28 cellular contexts compared by ENCODE assay signal in genomic region chr14:56664811-56665421, GRCh38.
"Had no signal": no experiment of that assay in that cellular context is flagged by ENCODE, and none has a peak within 500 bp of the region (broad histone marks: within the 10 kb centered on the region; RNA-seq: fewer than 3 reads in every experiment).

No MANE protein-coding gene starts in this region.

- H3K27me3 ChIP-seq: pancreas, sigmoid colon had no signal

- H3K4me1 ChIP-seq: psoas muscle, sigmoid colon had no signal

- H3K4me3 Mint-ChIP-seq: activated CD4-positive, alpha-beta memory T cell treated with anti-CD3 and anti-CD28 coated beads for 36 hours; activated CD4-positive, alpha-beta T cell treated with anti-CD3 and anti-CD28 coated beads, Interleukin-2, amount 10 ng/mL, durations not matched to agents 24 days and 14 days; activated naive CD8-positive, alpha-beta T cell treated with anti-CD3 and anti-CD28 coated beads, Interleukin-2, amount 50 U/mL, for 24 hours; activated T-cell treated with anti-CD3 and anti-CD28 coated beads, Interleukin-2, amount 50 U/mL, for 24 hours; central memory CD8-positive, alpha-beta T cell; dendritic cell treated with granulocyte-macrophage colony-stimulating factor and Interleukin-4, amounts not matched to agents 40 ng/mL and 50 ng/mL, for 4 days; naive thymus-derived CD4-positive, alpha-beta T cell; stimulated activated memory B cell treated with anti-CD40 and anti-IgM and Interleukin-4, amounts not matched to agents 10 μg/mL and 1 μg/mL and 100 μg/mL, for 72 hours; stimulated activated naive CD8-positive, alpha-beta T cell treated with anti-CD3 and anti-CD28 coated beads, Interleukin-15, amount 100 ng/mL, for 72 hours; T-helper 1 cell treated with Interleukin-12 subunit alpha and Interleukin-12 subunit beta and Interleukin-4 antibody, amounts not matched to agents 30 μg/mL and 1 μg/mL, for 36 hours had no signal

- H3K4me1 Mint-ChIP-seq: activated CD4-positive, alpha-beta T cell treated with anti-CD3 and anti-CD28 coated beads, Interleukin-2, amount 10 ng/mL, durations not matched to agents 24 days and 14 days; activated naive CD8-positive, alpha-beta T cell treated with anti-CD3 and anti-CD28 coated beads, Interleukin-2, amount 50 U/mL, for 24 hours; central memory CD8-positive, alpha-beta T cell; stimulated activated memory B cell treated with anti-CD40 and anti-IgM and Interleukin-4, amounts not matched to agents 10 μg/mL and 1 μg/mL and 100 μg/mL, for 72 hours; stimulated activated naive CD8-positive, alpha-beta T cell treated with anti-CD3 and anti-CD28 coated beads, Interleukin-15, amount 100 ng/mL, for 72 hours had no signal

- ATAC-seq: activated naive CD8-positive, alpha-beta T cell treated with anti-CD3 and anti-CD28 coated beads, Interleukin-2, amount 50 U/mL, for 24 hours; naive thymus-derived CD4-positive, alpha-beta T cell; pancreas; psoas muscle; stimulated activated memory B cell treated with anti-CD40 and anti-IgM and Interleukin-4, amounts not matched to agents 10 μg/mL and 1 μg/mL and 100 μg/mL, for 72 hours; stimulated activated naive CD8-positive, alpha-beta T cell treated with anti-CD3 and anti-CD28 coated beads, Interleukin-15, amount 100 ng/mL, for 72 hours had no signal

- H3K36me3 Mint-ChIP-seq: activated CD4-positive, alpha-beta memory T cell treated with anti-CD3 and anti-CD28 coated beads for 36 hours had no signal

- H3K27ac ChIP-seq: left ventricle myocardium inferior, pancreas, psoas muscle, sigmoid colon had no signal

- H3K9me3 ChIP-seq: left ventricle myocardium inferior, pancreas, psoas muscle, sigmoid colon had no signal

- DNase-seq: activated CD4-positive, alpha-beta memory T cell treated with anti-CD3 and anti-CD28 coated beads for 36 hours; activated CD4-positive, alpha-beta T cell treated with anti-CD3 and anti-CD28 coated beads, Interleukin-2, amount 10 ng/mL, durations not matched to agents 24 days and 14 days; activated CD4-positive, CD25-positive, alpha-beta regulatory T cell treated with anti-CD3 and anti-CD28 coated beads, Interleukin-2, amount 50 U/mL, for 72 hours; activated CD8-positive, alpha-beta memory T cell treated with anti-CD3 and anti-CD28 coated beads, Interleukin-2, amount 50 U/mL, for 4 hours; activated gamma-delta T cell treated with Interleukin-2 at 50 U/mL for 16 hours; activated naive CD4-positive, alpha-beta T cell treated with anti-CD3 and anti-CD28 coated beads, Interleukin-2, amount 50 U/mL, for 16 hours; activated naive CD8-positive, alpha-beta T cell treated with anti-CD3 and anti-CD28 coated beads, Interleukin-2, amount 50 U/mL, for 24 hours; activated T-cell treated with anti-CD3 and anti-CD28 coated beads, Interleukin-2, amount 50 U/mL, for 24 hours; amygdala; left ventricle myocardium inferior; mammary epithelial cell; midbrain; naive thymus-derived CD4-positive, alpha-beta T cell; pancreas; psoas muscle; sigmoid colon; small intestine; stimulated activated CD4-positive, alpha-beta T cell treated with anti-CD3 and anti-CD28 coated beads, Interleukin-4, amount 100 ng/mL, for 24 hours; stimulated activated naive CD8-positive, alpha-beta T cell treated with anti-CD3 and anti-CD28 coated beads, Interleukin-15, amount 100 ng/mL, for 72 hours; substantia nigra; SW 1271 had no signal

- H3K27me3 Mint-ChIP-seq: activated CD4-positive, alpha-beta memory T cell treated with anti-CD3 and anti-CD28 coated beads for 36 hours; activated CD4-positive, alpha-beta T cell treated with anti-CD3 and anti-CD28 coated beads, Interleukin-2, amount 10 ng/mL, durations not matched to agents 24 days and 14 days; activated naive CD8-positive, alpha-beta T cell treated with anti-CD3 and anti-CD28 coated beads, Interleukin-2, amount 50 U/mL, for 24 hours; dendritic cell treated with granulocyte-macrophage colony-stimulating factor and Interleukin-4, amounts not matched to agents 40 ng/mL and 50 ng/mL, for 4 days; stimulated activated memory B cell treated with anti-CD40 and anti-IgM and Interleukin-4, amounts not matched to agents 10 μg/mL and 1 μg/mL and 100 μg/mL, for 72 hours; stimulated activated naive CD8-positive, alpha-beta T cell treated with anti-CD3 and anti-CD28 coated beads, Interleukin-15, amount 100 ng/mL, for 72 hours had no signal

- H3K27ac Mint-ChIP-seq: activated CD4-positive, alpha-beta memory T cell treated with anti-CD3 and anti-CD28 coated beads for 36 hours; activated CD4-positive, alpha-beta T cell treated with anti-CD3 and anti-CD28 coated beads, Interleukin-2, amount 10 ng/mL, durations not matched to agents 24 days and 14 days; activated naive CD8-positive, alpha-beta T cell treated with anti-CD3 and anti-CD28 coated beads, Interleukin-2, amount 50 U/mL, for 24 hours; activated T-cell treated with anti-CD3 and anti-CD28 coated beads, Interleukin-2, amount 50 U/mL, for 24 hours; dendritic cell treated with granulocyte-macrophage colony-stimulating factor and Interleukin-4, amounts not matched to agents 40 ng/mL and 50 ng/mL, for 4 days; naive thymus-derived CD4-positive, alpha-beta T cell; stimulated activated memory B cell treated with anti-CD40 and anti-IgM and Interleukin-4, amounts not matched to agents 10 μg/mL and 1 μg/mL and 100 μg/mL, for 72 hours; T-helper 1 cell treated with Interleukin-12 subunit alpha and Interleukin-12 subunit beta and Interleukin-4 antibody, amounts not matched to agents 30 μg/mL and 1 μg/mL, for 36 hours had no signal

- H3K4me3 ChIP-seq: left ventricle myocardium inferior, pancreas, psoas muscle, sigmoid colon had no signal

- FAIRE-seq: bronchial epithelial cell, frontal cortex, islet of Langerhans, pancreas, small intestine had no signal

- H3K36me3 ChIP-seq: left ventricle myocardium inferior, pancreas, sigmoid colon had no signal
